Comparison of ENCODE assay signal across 28 cellular contexts in the genomic region with DNA sequence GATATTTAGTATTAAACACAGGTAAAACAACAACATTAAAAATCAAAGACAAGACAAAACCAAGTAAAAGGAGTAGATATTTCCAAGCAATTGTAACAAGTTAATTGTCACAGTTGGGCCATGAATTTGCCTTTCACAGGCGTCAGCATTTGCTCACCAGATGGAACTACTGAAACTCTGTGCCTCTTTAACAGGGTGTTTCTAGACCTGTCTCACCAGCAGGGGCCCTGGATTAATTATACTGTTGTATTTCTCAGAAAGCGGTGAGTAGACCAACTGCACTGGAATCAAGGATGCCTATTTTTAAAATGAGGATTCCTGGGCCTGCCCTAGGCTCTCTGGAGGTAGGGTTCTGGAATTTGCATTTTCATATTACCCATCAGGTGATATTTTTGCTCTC.
"Had no signal": no experiment of that assay in that cellular context is flagged by ENCODE, and none has a peak within 500 bp of the region (broad histone marks: within the 10 kb centered on the region; RNA-seq: fewer than 3 reads in every experiment).

No MANE protein-coding gene starts in this region.

- H3K27ac ChIP-seq: adrenal gland, RWPE1, SJCRH30, VCaP had no signal

- H3K36me3 Mint-ChIP-seq: activated naive CD4-positive, alpha-beta T cell treated with anti-CD3 and anti-CD28 coated beads, Interleukin-2, amount 10 ng/mL, durations not matched to agents 7 days and 5 days; activated naive CD8-positive, alpha-beta T cell treated with anti-CD3 and anti-CD28 coated beads, Interleukin-2, amount 10 ng/mL, durations not matched to agents 7 days and 5 days had no signal

- H3K4me3 ChIP-seq: adrenal gland, SJCRH30 had no signal

- H3K4me3 Mint-ChIP-seq: activated CD4-positive, alpha-beta memory T cell treated with anti-CD3 and anti-CD28 coated beads, Interleukin-2, amount 10 ng/mL, durations not matched to agents 7 days and 5 days; activated CD4-positive, alpha-beta T cell treated with anti-CD3 and anti-CD28 coated beads for 36 hours; activated naive CD4-positive, alpha-beta T cell treated with anti-CD3 and anti-CD28 coated beads, Interleukin-2, amount 10 ng/mL, durations not matched to agents 7 days and 5 days; activated naive CD8-positive, alpha-beta T cell treated with anti-CD3 and anti-CD28 coated beads, Interleukin-2, amount 10 ng/mL, durations not matched to agents 7 days and 5 days; activated T-helper 17 cell treated with anti-CD3 and anti-CD28 coated beads, Interleukin-2, amount 50 U/mL, for 72 hours had no signal

- H3K9ac ChIP-seq: SK-N-SH had no signal

- H3K9me3 Mint-ChIP-seq: activated CD4-positive, alpha-beta memory T cell treated with anti-CD3 and anti-CD28 coated beads, Interleukin-2, amount 10 ng/mL, durations not matched to agents 7 days and 5 days; activated naive CD4-positive, alpha-beta T cell treated with anti-CD3 and anti-CD28 coated beads, Interleukin-2, amount 10 ng/mL, durations not matched to agents 7 days and 5 days; activated naive CD8-positive, alpha-beta T cell treated with anti-CD3 and anti-CD28 coated beads, Interleukin-2, amount 10 ng/mL, durations not matched to agents 7 days and 5 days had no signal

- H3K27ac Mint-ChIP-seq: activated CD4-positive, alpha-beta memory T cell treated with anti-CD3 and anti-CD28 coated beads, Interleukin-2, amount 10 ng/mL, durations not matched to agents 7 days and 5 days; activated CD4-positive, alpha-beta T cell treated with anti-CD3 and anti-CD28 coated beads for 36 hours; activated naive CD4-positive, alpha-beta T cell treated with anti-CD3 and anti-CD28 coated beads, Interleukin-2, amount 10 ng/mL, durations not matched to agents 7 days and 5 days; activated naive CD8-positive, alpha-beta T cell treated with anti-CD3 and anti-CD28 coated beads, Interleukin-2, amount 10 ng/mL, durations not matched to agents 7 days and 5 days; activated T-helper 17 cell treated with anti-CD3 and anti-CD28 coated beads, Interleukin-2, amount 50 U/mL, for 72 hours had no signal

- DNase-seq: activated CD4-positive, alpha-beta memory T cell treated with anti-CD3 and anti-CD28 coated beads, Interleukin-2, amount 10 ng/mL, durations not matched to agents 7 days and 5 days; activated CD4-positive, alpha-beta T cell treated with anti-CD3 and anti-CD28 coated beads for 36 hours; activated CD4-positive, alpha-beta T cell treated with anti-CD3 and anti-CD28 coated beads, Interleukin-2, amount 50 U/mL, for 1 hour; activated gamma-delta T cell; activated naive CD4-positive, alpha-beta T cell treated with anti-CD3 and anti-CD28 coated beads, Interleukin-2, amount 10 ng/mL, durations not matched to agents 7 days and 5 days; activated naive CD8-positive, alpha-beta T cell treated with anti-CD3 and anti-CD28 coated beads, Interleukin-2, amount 10 ng/mL, durations not matched to agents 7 days and 5 days; activated T-cell treated with anti-CD3 and anti-CD28 coated beads for 4 hours; activated T-cell treated with anti-CD3 and anti-CD28 coated beads, Interleukin-2, amount 50 U/mL, for 48 hours; adrenal gland; anterior cingulate cortex; cerebellar nuclear complex; Karpas-422; MM.1S; NCI-H1105 treated with DMSO at 0.1 percent for 48 hours; NCI-H1436 treated with DMSO at 0.1 percent for 48 hours; NCI-H2029; NCI-H446; NCI-H526 treated with DMSO at 0.1 percent for 48 hours; NK-92 treated with Interleukin-12 subunit alpha and Interleukin-12 subunit beta, amount 100 ng/mL, for 24 hours; OCI-M1; Right ventricle myocardium superior; SJCRH30; SK-N-SH; T-helper 1 cell had no signal

- H3K9me3 ChIP-seq: adrenal gland, SJCRH30, SK-N-SH had no signal

- H3K36me3 ChIP-seq: adrenal gland, SJCRH30 had no signal

- H3K27me3 ChIP-seq: adrenal gland, SJCRH30 had no signal

- H3K9me2 ChIP-seq: SK-N-SH had no signal

- H3K4me2 ChIP-seq: SK-N-SH had no signal

- ATAC-seq: activated CD4-positive, alpha-beta T cell treated with anti-CD3 and anti-CD28 coated beads for 36 hours; activated T-helper 17 cell treated with anti-CD3 and anti-CD28 coated beads, Interleukin-2, amount 50 U/mL, for 72 hours; Panc1 had no signal
